In genomic region chrX:86171366-86171765, GRCh38 we compare ENCODE assay signal across 9 cellular contexts. TPM values are rescaled to one million over a fixed set of nuclear protein-coding genes. Genes with fewer than 3 reads are reported as not detected.
A peak's percentile ranks its signal among the peaks of the same experiment; 100 is the strongest.
DNase-seq lines count a peak whose midpoint lies in the region; ATAC-seq and TF ChIP-seq lines count a peak whose summit lies in the region.
"Had no signal": no experiment of that assay in that cellular context is flagged by ENCODE, and none has a peak within 500 bp of the region (broad histone marks: within the 10 kb centered on the region; RNA-seq: fewer than 3 reads in every experiment).

No MANE protein-coding gene starts in this region.

- intact Hi-C loops in sciatic nerve (cut with DNase I): no loop called here

- DNase-seq in AG09309 (ENCODE audit: low read depth) (peak; percentile 5), NAMALWA (ENCODE audit: low spot score) (peak; percentile 26), fibroblast of pulmonary artery (ENCODE audit: low read depth) (peak; percentile 6), epidermal melanocyte (ENCODE audit: insufficient read length, low spot score) (no peak), sciatic nerve (ENCODE audit: low spot score) (no peak), NCI-H1092 treated with DMSO at 0.1 percent for 48 hours (lab: John Stamatoyannopoulos, UW) (no peak), NCI-H2196 (lab: John Stamatoyannopoulos, UW; ENCODE audit: unreplicated experiment) (no peak)
- DNase-seq: upper lobe of left lung had no signal

- H3K4me3 ChIP-seq in AG09309 (ENCODE audit: control insufficient read depth, low read depth, low read length): no peak overlapping the region
- no peak overlapping the region for H3K4me3 ChIP-seq in fibroblast of pulmonary artery (replicated peaks; ENCODE audit: low read depth, low read length)
- H3K4me3 ChIP-seq: upper lobe of left lung had no signal

- TF ChIP-seq CTCF in AG09309 (IDR thresholded peaks at IDR 0.05; ENCODE audit: control insufficient read depth, insufficient read depth, low read depth, low read length, missing control alignments): peak; percentile 42
- TF ChIP-seq CTCF in fibroblast of pulmonary artery (IDR thresholded peaks at IDR 0.05; ENCODE audit: low read length, missing control alignments): no peak

- ATAC-seq in GM18907 (IDR thresholded peaks at IDR 0.05; ENCODE audit: unreplicated experiment) (peak; percentile 73), sciatic nerve (no peak)

RNA-seq across cellular contexts. Expression of gene DACH2, which starts 23.1 kb away (rescaled TPM):
- total RNA-seq in sciatic nerve: 0.27 TPM
- total RNA-seq: upper lobe of left lung had no signal

Comparison
In these comparisons a context has a peak if more than half of its experiments do, and no peak if none do; other contexts are left out.
1. DNase-seq: peak in AG09309 (single experiment), NAMALWA (single experiment) and fibroblast of pulmonary artery (single experiment); none in epidermal melanocyte (single experiment), sciatic nerve (single experiment), NCI-H1092 treated with DMSO at 0.1 percent for 48 hours (single experiment) and NCI-H2196 (single experiment).